ENCODE assay signal across 8 cellular contexts in the genomic region with DNA sequence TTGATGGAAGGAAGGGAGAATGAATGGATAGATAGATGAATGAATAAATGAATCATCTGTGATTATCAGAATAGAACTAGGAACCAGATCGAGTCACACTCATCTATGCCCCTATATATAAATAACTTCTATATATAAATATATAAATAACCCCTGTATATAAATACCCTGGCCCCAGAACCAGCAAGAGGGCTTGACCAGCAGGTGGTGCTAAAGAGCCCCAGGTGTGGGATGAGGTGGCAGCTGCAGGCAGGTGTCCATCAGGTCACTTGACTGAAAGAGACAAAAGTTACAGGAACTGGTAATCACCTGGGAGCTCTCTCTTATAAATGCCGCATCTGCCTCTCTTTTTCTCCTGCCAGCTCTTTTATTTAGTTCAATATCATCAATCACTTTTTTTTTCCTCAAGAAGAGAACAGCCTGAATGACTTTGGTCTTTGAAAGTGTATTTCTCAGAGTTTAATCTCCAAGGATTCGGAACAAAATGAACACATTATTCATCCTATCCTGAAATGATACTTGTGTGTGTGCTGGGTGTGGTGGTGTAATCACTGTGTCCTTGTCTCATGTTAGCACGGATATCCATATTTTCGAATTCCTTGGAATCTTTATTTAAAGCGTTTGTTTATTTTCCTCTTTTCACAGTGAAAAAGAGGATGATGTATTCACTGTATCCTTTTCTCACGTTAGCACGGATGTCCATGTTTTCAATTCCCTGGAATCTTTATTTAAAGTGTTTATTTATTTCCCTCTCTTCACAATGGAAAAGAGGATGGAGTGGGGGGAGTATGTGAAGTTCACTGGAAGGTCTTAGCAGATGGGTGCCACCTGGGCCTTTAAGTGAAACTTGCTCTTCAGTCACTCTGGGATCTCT. TPM values are rescaled to one million over a fixed set of nuclear protein-coding genes. Genes with fewer than 3 reads are reported as not detected.
DNase-seq lines count a peak whose midpoint lies in the region; ATAC-seq and TF ChIP-seq lines count a peak whose summit lies in the region.

No MANE protein-coding gene starts in this region.

- H3K36me3 ChIP-seq in RWPE2 (ENCODE audit: low read depth) (peaks cover 20% of the 10 kb centered on the region), heart left ventricle (no peaks in the 10 kb centered on the region), gastrocnemius medialis (no peaks in the 10 kb centered on the region)

- TF ChIP-seq CTCF in RWPE2 (IDR thresholded peaks at IDR 0.05; ENCODE audit: poor library complexity, severe bottlenecking) (peak; percentile 97), heart left ventricle (IDR thresholded peaks at IDR 0.05) (peak; percentile 62 to 83 (median 72)), gastrocnemius medialis (IDR thresholded peaks at IDR 0.05 in 4 of 5, conservative IDR thresholded peaks at IDR 0.05 in 1 of 5) (peak; percentile 22 to 83 (median 62))

- H3K4me3 ChIP-seq in RWPE2 (ENCODE audit: severe bottlenecking) (no peak overlapping the region), heart left ventricle (no peak overlapping the region), gastrocnemius medialis (no peak overlapping the region)

- in situ Hi-C loops in G401 (cut with HindIII; ENCODE audit: low sequenced_read_pairs), result no loop called here
- in situ Hi-C loops in gastrocnemius medialis (cut with MboI; ENCODE audit: low sequenced_read_pairs in 4 of 4), result loop anchor here (10.0 to 25.0 kb wide), 2 partner anchors 98 to 100 kb away; no protein-coding TSS in a partner anchor

- intact Hi-C loops in heart left ventricle (cut with DNase I) (loop anchor here in 8 of 10 donors (1.0 to 10.0 kb wide), 5 partner anchors 95 to 100 kb away; no protein-coding TSS in a partner anchor), gastrocnemius medialis (cut with DNase I; ENCODE audit: low total_unique reads) (loop anchor here (1.0 to 5.0 kb wide), 2 partner anchors 98 to 415 kb away; no protein-coding TSS in a partner anchor)

- H3K27ac ChIP-seq in RWPE2 (ENCODE audit: poor library complexity, severe bottlenecking), result peak overlapping the region; percentile 100
- no peak overlapping the region for H3K27ac ChIP-seq in heart left ventricle
- no peak overlapping the region for H3K27ac ChIP-seq in gastrocnemius medialis

- H3K4me1 ChIP-seq in RWPE2 (ENCODE audit: insufficient read depth, poor library complexity, severe bottlenecking), result peaks cover 31% of the 10 kb centered on the region
- no peaks in the 10 kb centered on the region for H3K4me1 ChIP-seq in heart left ventricle
- H3K4me1 ChIP-seq in gastrocnemius medialis, result no peaks in the 10 kb centered on the region

- H3K9me3 ChIP-seq in RWPE2 (ENCODE audit: severe bottlenecking) (no peaks in the 10 kb centered on the region), heart left ventricle (peaks cover 0 to 9% (median 0%) of the 10 kb centered on the region in 12 donors), gastrocnemius medialis (no peaks in the 10 kb centered on the region)

- no peak for TF ChIP-seq POLR2A in heart left ventricle (IDR thresholded peaks at IDR 0.05)
- TF ChIP-seq POLR2A in gastrocnemius medialis (IDR thresholded peaks at IDR 0.05), result no peak

- WGBS in heart left ventricle, 4 donors, result 35 to 44% (median 43%) methylated on average over 8 of the region's 8 CpGs

- H3K27me3 ChIP-seq in RWPE2 (ENCODE audit: insufficient read depth, poor library complexity, severe bottlenecking), result no peaks in the 10 kb centered on the region
- peaks cover 0 to 14% (median 0%) of the 10 kb centered on the region in 9 donors for H3K27me3 ChIP-seq in heart left ventricle
- H3K27me3 ChIP-seq in gastrocnemius medialis, result peaks cover 0 to 3% (median 0%) of the 10 kb centered on the region in 3 donors

- DNase-seq in G401 (ENCODE audit: low spot score) (peak; percentile 14), HT-29 (ENCODE audit: low spot score) (peak; percentile 84), RWPE2 (ENCODE audit: low spot score) (peak; percentile 72), heart left ventricle (peak; percentile 16 to 74 (median 37)), gastrocnemius medialis (peak in 1 of 2 donors; percentile 48), MV-4-11 (lab: John Stamatoyannopoulos, UW) (no peak)
- peak; percentile 80 for DNase-seq in activated naive CD4-positive, alpha-beta T cell treated with Interleukin-2 at 50 U/mL for 16 hours

- peak; percentile 62; the same call in 2 of the 3 replicates for ATAC-seq in RWPE2 (ENCODE audit: low read depth)
- peak in 1 of 4 donors; percentile 42 for ATAC-seq in heart left ventricle
- ATAC-seq in gastrocnemius medialis, result peak in 1 of 2 donors; percentile 60
- no peak for ATAC-seq in HG02840 (IDR thresholded peaks at IDR 0.05; ENCODE audit: low FRiP score, unreplicated experiment)

RNA-seq across cellular contexts. Expression of gene ATG7, which starts 35.4 kb away (rescaled TPM):
- total RNA-seq in G401 (2014; rRNA removed; shearing (Covaris generic)), result 37.5 and 48.5 TPM in 2 replicates
- total RNA-seq in HT-29 (2014; rRNA removed; shearing (Covaris generic)), result 11.4 and 17.4 TPM in 2 replicates
- total RNA-seq in heart left ventricle (10 to 100 TPM; 13.0 to 45.1 (median 14.4) TPM), gastrocnemius medialis (10 to 100 TPM; 13.5 to 29.2 (median 15.0) TPM)
- polyA plus RNA-seq in heart left ventricle, result 10 to 100 TPM in 1 of 2 donors, 1 to 10 TPM in 1; 4.4 to 15.0 TPM
